Comparison of ENCODE assay signal across 8 cellular contexts in the genomic region with DNA sequence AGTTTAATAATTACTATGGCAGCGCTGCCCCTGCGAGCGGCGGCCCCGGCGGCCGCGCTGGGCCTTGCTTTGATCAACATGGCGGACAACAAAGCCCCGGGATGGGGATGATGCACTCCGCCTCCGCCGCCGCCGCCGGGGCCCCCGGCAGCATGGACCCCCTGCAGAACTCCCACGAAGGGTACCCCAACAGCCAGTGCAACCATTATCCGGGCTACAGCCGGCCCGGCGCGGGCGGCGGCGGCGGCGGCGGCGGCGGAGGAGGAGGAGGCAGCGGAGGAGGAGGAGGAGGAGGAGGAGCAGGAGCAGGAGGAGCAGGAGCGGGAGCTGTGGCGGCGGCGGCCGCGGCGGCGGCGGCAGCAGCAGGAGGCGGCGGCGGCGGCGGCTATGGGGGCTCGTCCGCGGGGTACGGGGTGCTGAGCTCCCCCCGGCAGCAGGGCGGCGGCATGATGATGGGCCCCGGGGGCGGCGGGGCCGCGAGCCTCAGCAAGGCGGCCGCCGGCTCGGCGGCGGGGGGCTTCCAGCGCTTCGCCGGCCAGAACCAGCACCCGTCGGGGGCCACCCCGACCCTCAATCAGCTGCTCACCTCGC. TPM values are rescaled to one million over a fixed set of nuclear protein-coding genes. Genes with fewer than 3 reads are reported as not detected.
DNase-seq lines count a peak whose midpoint lies in the region; ATAC-seq, FAIRE-seq and TF ChIP-seq lines count a peak whose summit lies in the region.

No MANE protein-coding gene starts in this region.

- FAIRE-seq in endothelial cell of umbilical vein (lab: Jason Lieb, UNC): no peak

- H3K79me2 ChIP-seq in endothelial cell of umbilical vein (ENCODE audit: control insufficient read depth, insufficient read depth, low read length): peaks cover 63% of the 10 kb centered on the region

- peak; percentile 1 for ATAC-seq in stimulated activated effector memory CD8-positive, alpha-beta T cell treated with anti-CD3 and anti-CD28 coated beads, Interleukin-12 subunit alpha, Interleukin-12 subunit beta, amount 100 ng/mL, for 72 hours

- H3K9me3 Mint-ChIP-seq in stimulated activated effector memory CD8-positive, alpha-beta T cell treated with anti-CD3 and anti-CD28 coated beads, Interleukin-12 subunit alpha, Interleukin-12 subunit beta, amount 100 ng/mL, for 72 hours: no peaks in the 10 kb centered on the region

- H3K36me3 ChIP-seq in endothelial cell of umbilical vein (ENCODE audit: control insufficient read depth in 2 of 2, extremely low read depth in 1 of 2, insufficient read depth in 2 of 2, low read length in 2 of 2) (peaks cover 0 to 2% of the 10 kb centered on the region in 2 experiments), muscle layer of duodenum (ENCODE audit: control insufficient read depth in 1 of 2, insufficient read depth in 2 of 2, low read length in 2 of 2) (peaks cover 0 to 13% of the 10 kb centered on the region in 2 donors)

- intact Hi-C loops in endothelial cell of umbilical vein (cut with micrococcal nuclease): loop anchor here (5.0 kb wide), 3 partner anchors 431 to 1451 kb away; no protein-coding TSS in a partner anchor

- H3K4me1 ChIP-seq in endothelial cell of umbilical vein (ENCODE audit: control insufficient read depth, extremely low read depth, insufficient read depth, low read length) (peaks cover 46% of the 10 kb centered on the region), muscle layer of duodenum (ENCODE audit: control insufficient read depth in 1 of 2, insufficient read depth in 2 of 2, low read length in 2 of 2) (peaks cover 16 to 30% of the 10 kb centered on the region in 2 donors)

- DNase-seq in NCI-H2227 (lab: John Stamatoyannopoulos, UW; ENCODE audit: unreplicated experiment) (peak; percentile 59), NCI-H2227 treated with DMSO at 0.1 percent for 48 hours (lab: John Stamatoyannopoulos, UW) (no peak), NCI-H1105 (lab: John Stamatoyannopoulos, UW) (peak; percentile 72), endothelial cell of umbilical vein (ENCODE audit: low read depth, low spot score) (peak; percentile 43), mesenteric fat pad (ENCODE audit: low spot score) (no peak)
- DNase-seq in activated CD8-positive, alpha-beta memory T cell treated with anti-CD3 and anti-CD28 coated beads for 48 hours (ENCODE audit: low read depth in 2 of 3, low spot score in 2 of 3): peak in 2 of 3 experiments; percentile 27 to 38
- peak; percentile 40 to 79 for DNase-seq in stimulated activated effector memory CD8-positive, alpha-beta T cell treated with anti-CD3 and anti-CD28 coated beads, Interleukin-12 subunit alpha, Interleukin-12 subunit beta, amount 100 ng/mL, for 72 hours (ENCODE audit: low spot score in 2 of 2)

- no peaks in the 10 kb centered on the region for H3K9me1 ChIP-seq in endothelial cell of umbilical vein (replicated peaks; ENCODE audit: control insufficient read depth, extremely low read depth, insufficient read depth, low read length)

- no TSS peak for BruUV-seq in endothelial cell of umbilical vein (replicated peaks; lab: Mats Ljungman, UMichigan)

- no peak for TF ChIP-seq CTCF in endothelial cell of umbilical vein (IDR thresholded peaks at IDR 0.05; ENCODE audit: extremely low read depth in 1 of 2, insufficient read depth in 1 of 2, low read depth in 1 of 2, low read length in 2 of 2)

- H3K27me3 ChIP-seq in endothelial cell of umbilical vein (ENCODE audit: control insufficient read depth in 2 of 2, insufficient read depth in 2 of 2, low read length in 2 of 2): no peaks in the 10 kb centered on the region
- H3K27me3 ChIP-seq in muscle layer of duodenum (ENCODE audit: low read depth, low read length): no peaks in the 10 kb centered on the region

- peak overlapping the region; percentile 72 for H3K4me3 Mint-ChIP-seq in stimulated activated effector memory CD8-positive, alpha-beta T cell treated with anti-CD3 and anti-CD28 coated beads, Interleukin-12 subunit alpha, Interleukin-12 subunit beta, amount 100 ng/mL, for 72 hours

- CTCF ChIA-PET in endothelial cell of umbilical vein (lab: Charles Lee): interaction anchor here (0.6 to 0.7 kb wide), 3 partner anchors 8 to 169 kb away, joined by 3 read pairs; no protein-coding TSS in a partner anchor

- peaks cover 50% of the 10 kb centered on the region for H3K36me3 Mint-ChIP-seq in stimulated activated effector memory CD8-positive, alpha-beta T cell treated with anti-CD3 and anti-CD28 coated beads, Interleukin-12 subunit alpha, Interleukin-12 subunit beta, amount 100 ng/mL, for 72 hours

- peaks cover 47% of the 10 kb centered on the region for H3K4me1 Mint-ChIP-seq in stimulated activated effector memory CD8-positive, alpha-beta T cell treated with anti-CD3 and anti-CD28 coated beads, Interleukin-12 subunit alpha, Interleukin-12 subunit beta, amount 100 ng/mL, for 72 hours

- peak overlapping the region; percentile 79 for H3K27ac ChIP-seq in endothelial cell of umbilical vein (ENCODE audit: insufficient read depth, low read depth, low read length)
- H3K27ac ChIP-seq in muscle layer of duodenum (ENCODE audit: low read length): peak overlapping the region; percentile 51

- H3K27ac Mint-ChIP-seq in stimulated activated effector memory CD8-positive, alpha-beta T cell treated with anti-CD3 and anti-CD28 coated beads, Interleukin-12 subunit alpha, Interleukin-12 subunit beta, amount 100 ng/mL, for 72 hours: peak overlapping the region; percentile 97

- H3K9ac ChIP-seq in endothelial cell of umbilical vein (replicated peaks; ENCODE audit: extremely low read depth, insufficient read depth, low read length): peak overlapping the region; percentile 87

- dilution Hi-C loops in endothelial cell of umbilical vein (cut with MboI; ENCODE audit: extremely low pct_ligation_motif_present, low sequenced_read_pairs): no loop called here

- peak; percentile 12 for TF ChIP-seq POLR2A in endothelial cell of umbilical vein (IDR thresholded peaks at IDR 0.05; ENCODE audit: low read depth, low read length)

- peaks cover 27% of the 10 kb centered on the region for H4K20me1 ChIP-seq in endothelial cell of umbilical vein (replicated peaks; ENCODE audit: control insufficient read depth, extremely low read depth, insufficient read depth, low read length)

- peak overlapping the region; percentile 50 for H2AFZ ChIP-seq in endothelial cell of umbilical vein (ENCODE audit: low read depth, low read length)

- no peak overlapping the region for H3K4me2 ChIP-seq in endothelial cell of umbilical vein (ENCODE audit: insufficient read depth, low read length)

- POLR2A ChIA-PET in endothelial cell of umbilical vein (lab: Charles Lee): no interaction called here

- H3K9me3 ChIP-seq in endothelial cell of umbilical vein (replicated peaks; ENCODE audit: control insufficient read depth, insufficient read depth, low read length) (no peaks in the 10 kb centered on the region), muscle layer of duodenum (ENCODE audit: control insufficient read depth in 1 of 2, low read length in 2 of 2) (no peaks in the 10 kb centered on the region)

- H3K4me3 ChIP-seq in endothelial cell of umbilical vein (replicated peaks in 1 of 3; ENCODE audit: insufficient read depth in 1 of 3, low read depth in 1 of 3, low read length in 3 of 3) (peak overlapping the region; percentile 56 to 97 (median 90)), muscle layer of duodenum (ENCODE audit: low read depth in 1 of 2, low read length in 2 of 2) (peak overlapping the region in 1 of 2 donors; percentile 82)

TF ChIP-seq in endothelial cell of umbilical vein, 7 proteins besides CTCF, POLR2A, EP300 and RAD21:
- no peak for TF ChIP-seq MYC (IDR thresholded peaks at IDR 0.05; ENCODE audit: low read depth, low read length)
- no peak for TF ChIP-seq EZH2 (IDR thresholded peaks at IDR 0.05; ENCODE audit: borderline replicate concordance, low read depth, low read length, severe bottlenecking)
- TF ChIP-seq, protein P1, sequence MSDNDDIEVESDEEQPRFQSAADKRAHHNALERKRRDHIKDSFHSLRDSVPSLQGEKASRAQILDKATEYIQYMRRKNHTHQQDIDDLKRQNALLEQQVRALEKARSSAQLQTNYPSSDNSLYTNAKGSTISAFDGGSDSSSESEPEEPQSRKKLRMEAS (IDR thresholded peaks at IDR 0.05; ENCODE audit: insufficient read depth, insufficient read length): no peak
- TF ChIP-seq FOS (IDR thresholded peaks at IDR 0.05; ENCODE audit: borderline replicate concordance, insufficient read depth, low read length): no peak
- TF ChIP-seq JUN (IDR thresholded peaks at IDR 0.05; ENCODE audit: borderline replicate concordance, insufficient read depth, insufficient read length, low read depth): no peak
- TF ChIP-seq POLR2AphosphoS5 (IDR thresholded peaks at IDR 0.05; ENCODE audit: insufficient read depth, low read depth, low read length): no peak
- TF ChIP-seq GATA2 (IDR thresholded peaks at IDR 0.05; ENCODE audit: insufficient read depth, insufficient read length, low read depth, low read length): no peak

RNA-seq across cellular contexts. Expression of a gene that starts 1.5 kb away (rescaled TPM):
- total RNA-seq in endothelial cell of umbilical vein (81.3 and 89.5 TPM in 2 replicates), mesenteric fat pad (87.4 TPM)
- polyA plus RNA-seq in endothelial cell of umbilical vein: 19.9 and 21.8 TPM in 2 replicates
- polyA plus RNA-seq in endothelial cell of umbilical vein (2011; cell fraction: cytosol; rRNA removed): 23.4 and 24.0 TPM in 2 replicates
- 77.1 and 78.2 TPM in 2 replicates for polyA plus RNA-seq in endothelial cell of umbilical vein (2011; cell fraction: nucleus; rRNA removed)
- polyA plus RNA-seq in endothelial cell of umbilical vein (2012): 25.7 and 28.8 TPM in 2 replicates
- 154 and 179 TPM in 2 replicates for polyA minus RNA-seq in endothelial cell of umbilical vein
- 26.9 TPM for polyA minus RNA-seq in endothelial cell of umbilical vein (2011; cell fraction: cytosol; rRNA and poly(A)+ RNA removed)
- 366 and 441 TPM in 2 replicates for polyA minus RNA-seq in endothelial cell of umbilical vein (2011; cell fraction: nucleus; rRNA and poly(A)+ RNA removed)

Comparison
In these comparisons a context has a peak if more than half of its experiments do, and no peak if none do; other contexts are left out.
1. DNase-seq: peak in NCI-H2227 (single experiment), NCI-H1105 (single experiment), activated CD8-positive, alpha-beta memory T cell treated with anti-CD3 and anti-CD28 coated beads for 48 hours (2 of 3), endothelial cell of umbilical vein (single experiment) and stimulated activated effector memory CD8-positive, alpha-beta T cell treated with anti-CD3 and anti-CD28 coated beads, Interleukin-12 subunit alpha, Interleukin-12 subunit beta, amount 100 ng/mL, for 72 hours (2 of 2); none in NCI-H2227 treated with DMSO at 0.1 percent for 48 hours (single experiment) and mesenteric fat pad (single experiment).